In genomic region chr5:179558912-179559279, GRCh38 we compare ENCODE assay signal across 8 cellular contexts. TPM values are rescaled to one million over a fixed set of nuclear protein-coding genes. Genes with fewer than 3 reads are reported as not detected.
A peak's percentile ranks its signal among the peaks of the same experiment; 100 is the strongest.
DNase-seq lines count a peak whose midpoint lies in the region; ATAC-seq lines count a peak whose summit lies in the region.

No MANE protein-coding gene starts in this region.

- CTCF ChIA-PET in CD4-positive, alpha-beta memory T cell (lab: Charles Lee; ENCODE audit: partially characterized antibody) = interaction anchor here (0.8 kb wide), 1 partner anchor 8 kb away, joined by 3 read pairs; the partner anchor contains the start of gene RUFY1

- H3K9me3 Mint-ChIP-seq in CD4-positive, alpha-beta memory T cell = no peaks in the 10 kb centered on the region
- H3K9me3 Mint-ChIP-seq in effector memory CD8-positive, alpha-beta T cell = no peaks in the 10 kb centered on the region

- H3K27me3 Mint-ChIP-seq in CD4-positive, alpha-beta memory T cell = no peaks in the 10 kb centered on the region
- no peaks in the 10 kb centered on the region for H3K27me3 Mint-ChIP-seq in effector memory CD8-positive, alpha-beta T cell

- POLR2A ChIA-PET in CD4-positive, alpha-beta memory T cell (lab: Charles Lee; ENCODE audit: partially characterized antibody) = interaction anchor here (0.6 to 5.8 kb wide), 13 partner anchors 9 to 262 kb away, joined by 3 to 72 read pairs (median 4); partner anchors contain the start of genes HNRNPH1, MAML1, RUFY1 and SQSTM1

- ATAC-seq in HG03342 (IDR thresholded peaks at IDR 0.05; ENCODE audit: unreplicated experiment) (peak; percentile 13), HG03469 (IDR thresholded peaks at IDR 0.05; ENCODE audit: unreplicated experiment) (no peak)
- ATAC-seq in effector memory CD8-positive, alpha-beta T cell (replicated peaks) = no peak

- H3K27me3 ChIP-seq in CD4-positive, alpha-beta memory T cell (ENCODE audit: insufficient read depth, low read length) = no peaks in the 10 kb centered on the region
- H3K27me3 ChIP-seq in mononuclear cell (ENCODE audit: insufficient read depth, low read length) = no peaks in the 10 kb centered on the region

- H3K9me3 ChIP-seq in CD4-positive, alpha-beta memory T cell (ENCODE audit: control insufficient read depth in 1 of 2, low read length in 2 of 2) = no peaks in the 10 kb centered on the region
- H3K9me3 ChIP-seq in mononuclear cell (ENCODE audit: low read depth, low read length) = no peaks in the 10 kb centered on the region

- DNase-seq in CD4-positive, alpha-beta memory T cell = no peak
- peak; percentile 36 for DNase-seq in RPMI7951 (ENCODE audit: low read depth)
- DNase-seq in effector memory CD8-positive, alpha-beta T cell = no peak
- no peak for DNase-seq in medulla oblongata (ENCODE audit: extremely low spot score)

- WGBS in urinary bladder = 12% methylated on average over 14 of the region's 14 CpGs

- peak overlapping the region; percentile 62 for H3K27ac ChIP-seq in CD4-positive, alpha-beta memory T cell (ENCODE audit: low read depth, low read length)
- peak overlapping the region; percentile 72 for H3K27ac ChIP-seq in urinary bladder (ENCODE audit: low read depth)

- peak overlapping the region; percentile 80 to 96 (median 93) for H3K27ac Mint-ChIP-seq in CD4-positive, alpha-beta memory T cell
- H3K27ac Mint-ChIP-seq in effector memory CD8-positive, alpha-beta T cell = peak overlapping the region; percentile 87 to 97

- peaks cover 13% of the 10 kb centered on the region for H3K4me1 ChIP-seq in CD4-positive, alpha-beta memory T cell (ENCODE audit: insufficient read depth, low read length)
- H3K4me1 ChIP-seq in mononuclear cell (ENCODE audit: insufficient read depth, low read length) (peaks cover 15% of the 10 kb centered on the region), urinary bladder (ENCODE audit: insufficient read depth) (no peaks in the 10 kb centered on the region)

- peak overlapping the region; percentile 84 to 98 (median 90) for H3K4me3 Mint-ChIP-seq in CD4-positive, alpha-beta memory T cell
- peak overlapping the region; percentile 86 to 91 for H3K4me3 Mint-ChIP-seq in effector memory CD8-positive, alpha-beta T cell

- peak overlapping the region; percentile 50 to 64 for H3K4me3 ChIP-seq in CD4-positive, alpha-beta memory T cell (ENCODE audit: low read length in 2 of 2)
- H3K4me3 ChIP-seq in mononuclear cell (ENCODE audit: low read length) (peak overlapping the region; percentile 54), urinary bladder (ENCODE audit: low read depth, low read length) (peak overlapping the region; percentile 32)

- H3K36me3 ChIP-seq in CD4-positive, alpha-beta memory T cell (ENCODE audit: insufficient read depth, low read length) = peaks cover 4% of the 10 kb centered on the region
- peaks cover 5% of the 10 kb centered on the region for H3K36me3 ChIP-seq in urinary bladder (ENCODE audit: insufficient read depth)

- peaks cover 3 to 34% of the 10 kb centered on the region in 2 donors for H3K36me3 Mint-ChIP-seq in CD4-positive, alpha-beta memory T cell
- peaks cover 44% of the 10 kb centered on the region for H3K36me3 Mint-ChIP-seq in effector memory CD8-positive, alpha-beta T cell (ENCODE audit: insufficient read depth)

- intact Hi-C loops in CD4-positive, alpha-beta memory T cell (cut with micrococcal nuclease) = loop anchor here (1.0 to 10.0 kb wide), 5 partner anchors 8 to 533 kb away; partner anchors contain the start of genes CANX, HNRNPH1 and MAML1

- peaks cover 17 to 33% (median 26%) of the 10 kb centered on the region in 4 donors for H3K4me1 Mint-ChIP-seq in CD4-positive, alpha-beta memory T cell
- peaks cover 10 to 13% of the 10 kb centered on the region in 2 donors for H3K4me1 Mint-ChIP-seq in effector memory CD8-positive, alpha-beta T cell (ENCODE audit: low read depth in 2 of 2)

RNA-seq across cellular contexts. Expression of gene RUFY1, which starts 8.5 kb away (rescaled TPM):
- 10 to 100 TPM; 59.1 to 61.5 TPM for total RNA-seq in CD4-positive, alpha-beta memory T cell
- polyA plus RNA-seq in CD4-positive, alpha-beta memory T cell = 10 to 100 TPM; 13.3 to 34.6 TPM
- total RNA-seq in RPMI7951 (2014; rRNA removed; shearing (Covaris generic)) = 21.0 and 24.5 TPM in 2 replicates
- total RNA-seq in mononuclear cell (68.8 TPM), urinary bladder (38.0 TPM)
- 39.7 TPM for polyA plus RNA-seq in urinary bladder
